ENCODE assay signal across 15 cellular contexts in genomic region chr14:58768977-58769376, GRCh38.
DNase-seq lines count a peak whose midpoint lies in the region; ATAC-seq and TF ChIP-seq lines count a peak whose summit lies in the region.
"Had no signal": no experiment of that assay in that cellular context is flagged by ENCODE, and none has a peak within 500 bp of the region (broad histone marks: within the 10 kb centered on the region; RNA-seq: fewer than 3 reads in every experiment).

No MANE protein-coding gene starts in this region.

- H3K4me3 ChIP-seq in HUES6 (ENCODE audit: low read depth, low read length): no peak overlapping the region
- H3K4me3 ChIP-seq: HAP-1 had no signal

- no peaks in the 10 kb centered on the region for H3K36me3 ChIP-seq in HUES6 (ENCODE audit: control insufficient read depth, insufficient read depth, low read length)
- H3K36me3 ChIP-seq: BE2C, HAP-1 had no signal

- H3K4me3 Mint-ChIP-seq in brain: peak overlapping the region in 1 of 5 experiments; percentile 21
- H3K4me3 Mint-ChIP-seq in osteocyte (ENCODE audit: unreplicated experiment): no peak overlapping the region
- H3K4me3 Mint-ChIP-seq: CD4-positive, alpha-beta memory T cell had no signal

- ATAC-seq in GM19035 (IDR thresholded peaks at IDR 0.05; ENCODE audit: unreplicated experiment) (no peak), HG03469 (IDR thresholded peaks at IDR 0.05; ENCODE audit: unreplicated experiment) (no peak), Right ventricle myocardium superior (ENCODE audit: poor library complexity) (no peak)

- H3K4me1 Mint-ChIP-seq in brain (peaks cover 70% of the 10 kb centered on the region), osteocyte (ENCODE audit: unreplicated experiment) (peaks cover 5% of the 10 kb centered on the region)
- H3K4me1 Mint-ChIP-seq: CD4-positive, alpha-beta memory T cell had no signal

- H3K4me1 ChIP-seq in HUES6 (ENCODE audit: control insufficient read depth, insufficient read depth, low read length): peaks cover 61% of the 10 kb centered on the region
- H3K4me1 ChIP-seq: BE2C, HAP-1 had no signal

- H3K36me3 Mint-ChIP-seq in brain: no peaks in the 10 kb centered on the region
- no peaks in the 10 kb centered on the region for H3K36me3 Mint-ChIP-seq in osteocyte (ENCODE audit: unreplicated experiment)
- H3K36me3 Mint-ChIP-seq: CD4-positive, alpha-beta memory T cell had no signal

- H3K9me3 ChIP-seq in HUES6 (ENCODE audit: control insufficient read depth, insufficient read depth, low read depth, low read length): no peaks in the 10 kb centered on the region
- H3K9me3 ChIP-seq: BE2C, HAP-1 had no signal

- no peak overlapping the region for H3K9ac ChIP-seq in HUES6 (ENCODE audit: low read length)

- peaks cover 10% of the 10 kb centered on the region for H3K27me3 ChIP-seq in HUES6 (ENCODE audit: control insufficient read depth, insufficient read depth, low read length)
- H3K27me3 ChIP-seq: BE2C had no signal

- H3K9me3 Mint-ChIP-seq in brain: peaks cover 0 to 4% (median 0%) of the 10 kb centered on the region in 5 experiments
- H3K9me3 Mint-ChIP-seq in osteocyte (ENCODE audit: unreplicated experiment): no peaks in the 10 kb centered on the region
- H3K9me3 Mint-ChIP-seq: CD4-positive, alpha-beta memory T cell had no signal

- peaks cover 4% of the 10 kb centered on the region for H3K27me3 Mint-ChIP-seq in brain
- H3K27me3 Mint-ChIP-seq in osteocyte (ENCODE audit: unreplicated experiment): peaks cover 3% of the 10 kb centered on the region

- peak overlapping the region; percentile 56; the same call in 1 of the 2 replicates for H3K27ac ChIP-seq in HUES6 (ENCODE audit: low read depth, low read length)

- intact Hi-C loops in Right ventricle myocardium superior (cut with DNase I): no loop called here

- H3K27ac Mint-ChIP-seq in brain (peak overlapping the region in 4 of 5 experiments; percentile 16 to 65 (median 46)), osteocyte (ENCODE audit: unreplicated experiment) (no peak overlapping the region)
- H3K27ac Mint-ChIP-seq: CD4-positive, alpha-beta memory T cell had no signal

- TF ChIP-seq CTCF in brain (conservative IDR thresholded peaks at IDR 0.05) (no peak), osteocyte (IDR thresholded peaks at IDR 0.05) (no peak)

- DNase-seq in iPS-NIHi7 (ENCODE audit: extremely low spot score) (peak; percentile 74), osteocyte (ENCODE audit: extremely low spot score, unreplicated experiment) (peak; percentile 27), Right ventricle myocardium superior (no peak)
- DNase-seq: BE2C; CD4-positive, alpha-beta memory T cell; DND-41; GF-D8; MV-4-11; NCI-H1417 treated with DMSO at 0.1 percent for 48 hours; NCI-H345 had no signal
